Comparison of ENCODE assay signal across 11 cellular contexts in genomic region chr2:226660524-226660923, GRCh38.
DNase-seq lines count a peak whose midpoint lies in the region; FAIRE-seq and TF ChIP-seq lines count a peak whose summit lies in the region.
"Had no signal": no experiment of that assay in that cellular context is flagged by ENCODE, and none has a peak within 500 bp of the region (broad histone marks: within the 10 kb centered on the region; RNA-seq: fewer than 3 reads in every experiment).

No MANE protein-coding gene starts in this region.

- peaks cover 54% of the 10 kb centered on the region for H3K4me1 ChIP-seq in SJSA1 (replicated peaks)
- H3K4me1 ChIP-seq in sigmoid colon, result peaks cover 0 to 36% (median 18%) of the 10 kb centered on the region in 4 donors

- H3K27ac ChIP-seq in SJSA1 (peak overlapping the region; percentile 26; the same call in 1 of the 2 replicates), sigmoid colon (peak overlapping the region; percentile 46 to 74 (median 58))

- peak; percentile 85 for DNase-seq in GM03348 (ENCODE audit: low spot score)
- DNase-seq in SJSA1 (ENCODE audit: low read depth in 1 of 2, low spot score in 2 of 2), result peak in 1 of 2 experiments; percentile 42
- DNase-seq in glomerular visceral epithelial cell (ENCODE audit: extremely low spot score), result peak; percentile 75
- DNase-seq in sigmoid colon, result peak; percentile 85
- DNase-seq in activated T-cell treated with anti-CD3 and anti-CD28 coated beads for 4 hours, result no peak
- DNase-seq in stimulated activated CD4-positive, alpha-beta T cell treated with anti-CD3 and anti-CD28 coated beads, Interleukin-1b, Interleukin-23, amount 100 ng/mL, for 48 hours, result no peak
- DNase-seq in GM12891 (ENCODE audit: insufficient read length, low spot score), result no peak
- no peak for DNase-seq in NCI-H1694 (lab: John Stamatoyannopoulos, UW)
- DNase-seq: activated effector memory CD4-positive, alpha-beta T cell treated with Interleukin-2 at 50 U/mL for 16 hours; KG1; stimulated activated CD4-positive, alpha-beta T cell treated with anti-CD3 and anti-CD28 coated beads, Interleukin-4, amount 100 ng/mL, for 4 hours had no signal

- intact Hi-C loops in sigmoid colon (cut with DNase I), result no loop called here

- no peaks in the 10 kb centered on the region for H3K9me3 ChIP-seq in SJSA1 (replicated peaks)
- H3K9me3 ChIP-seq in sigmoid colon, result no peaks in the 10 kb centered on the region

- TF ChIP-seq EP300 in sigmoid colon (IDR thresholded peaks at IDR 0.05), result no peak

- H3K27me3 ChIP-seq in SJSA1 (replicated peaks) (no peaks in the 10 kb centered on the region), sigmoid colon (no peaks in the 10 kb centered on the region)

- no peak for TF ChIP-seq POLR2A in sigmoid colon (IDR thresholded peaks at IDR 0.05)
- TF ChIP-seq POLR2A in GM12891 (IDR thresholded peaks at IDR 0.05; ENCODE audit: low read depth, low read length), result no peak

- H3K36me3 ChIP-seq in SJSA1 (no peaks in the 10 kb centered on the region), sigmoid colon (no peaks in the 10 kb centered on the region)

- WGBS in sigmoid colon, 2 donors, result 62 to 76% methylated on average over 1 of the region's 1 CpG

- TF ChIP-seq CTCF in sigmoid colon (IDR thresholded peaks at IDR 0.05), result no peak

- H3K4me3 ChIP-seq in SJSA1 (no peak overlapping the region), sigmoid colon (no peak overlapping the region)

- no peak for FAIRE-seq in GM12891 (lab: Jason Lieb, UNC)

TF ChIP-seq in GM12891, 5 proteins besides CTCF, POLR2A, EP300 and RAD21:
- no peak for TF ChIP-seq PAX5 (IDR thresholded peaks at IDR 0.05; ENCODE audit: insufficient read depth, low read length, severe bottlenecking)
- TF ChIP-seq POLR2AphosphoS5 (IDR thresholded peaks at IDR 0.05; ENCODE audit: low read depth, low read length), result no peak
TF ChIP-seq in GM12891: peak in this region for 0.

Comparison
In these comparisons a context has a peak if more than half of its experiments do, and no peak if none do; other contexts are left out.
1. DNase-seq: peak in GM03348 (single experiment), glomerular visceral epithelial cell (single experiment) and sigmoid colon (single experiment); none in activated T-cell treated with anti-CD3 and anti-CD28 coated beads for 4 hours (single experiment), stimulated activated CD4-positive, alpha-beta T cell treated with anti-CD3 and anti-CD28 coated beads, Interleukin-1b, Interleukin-23, amount 100 ng/mL, for 48 hours (single experiment), GM12891 (single experiment) and NCI-H1694 (single experiment).